2 cellular contexts compared by ENCODE assay signal in the genomic region with DNA sequence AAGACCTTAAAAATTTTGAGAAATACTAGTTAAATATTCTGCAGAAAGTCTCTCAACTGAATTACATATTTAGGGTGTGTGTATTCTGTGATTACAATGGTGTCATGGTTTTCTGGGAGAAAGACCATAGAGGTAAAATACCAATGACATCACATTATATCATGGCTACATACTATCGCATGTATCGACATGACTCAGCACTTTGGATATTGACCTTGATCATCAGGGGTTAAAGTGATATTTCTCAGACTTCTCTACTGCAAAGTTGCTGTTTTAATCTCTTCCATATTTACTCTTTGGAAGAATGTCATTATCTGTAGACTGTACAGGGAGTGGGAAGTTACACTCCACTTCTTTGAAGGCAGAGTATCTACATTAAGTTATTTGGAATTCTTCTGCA.
TF ChIP-seq lines count a peak whose summit lies in the region.

No MANE protein-coding gene starts in this region.

TF ChIP-seq in HepG2, 621 proteins besides CTCF, POLR2A, EP300 and RAD21 (continued from another document):
- TF ChIP-seq, protein P1, sequence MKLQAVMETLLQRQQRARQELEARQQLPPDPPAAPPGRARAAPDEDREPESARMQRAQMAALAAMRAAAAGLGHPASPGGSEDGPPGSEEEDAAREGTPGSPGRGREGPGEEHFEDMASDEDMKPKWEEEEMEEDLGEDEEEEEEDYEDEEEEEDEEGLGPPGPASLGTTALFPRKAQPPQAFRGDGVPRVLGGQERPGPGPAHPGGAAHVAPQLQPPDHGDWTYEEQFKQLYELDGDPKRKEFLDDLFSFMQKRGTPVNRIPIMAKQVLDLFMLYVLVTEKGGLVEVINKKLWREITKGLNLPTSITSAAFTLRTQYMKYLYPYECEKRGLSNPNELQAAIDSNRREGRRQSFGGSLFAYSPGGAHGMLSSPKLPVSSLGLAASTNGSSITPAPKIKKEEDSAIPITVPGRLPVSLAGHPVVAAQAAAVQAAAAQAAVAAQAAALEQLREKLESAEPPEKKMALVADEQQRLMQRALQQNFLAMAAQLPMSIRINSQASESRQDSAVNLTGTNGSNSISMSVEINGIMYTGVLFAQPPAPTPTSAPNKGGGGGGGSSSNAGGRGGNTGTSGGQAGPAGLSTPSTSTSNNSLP (IDR thresholded peaks at IDR 0.05; ENCODE audit: low read depth, low read length): no peak
- TF ChIP-seq SP2 (CRISPR knock-in tag; IDR thresholded peaks at IDR 0.05): no peak

TF ChIP-seq in GM23338, 12 proteins besides CTCF, POLR2A, EP300 and RAD21 (continued from another document):
- TF ChIP-seq, protein P2, sequence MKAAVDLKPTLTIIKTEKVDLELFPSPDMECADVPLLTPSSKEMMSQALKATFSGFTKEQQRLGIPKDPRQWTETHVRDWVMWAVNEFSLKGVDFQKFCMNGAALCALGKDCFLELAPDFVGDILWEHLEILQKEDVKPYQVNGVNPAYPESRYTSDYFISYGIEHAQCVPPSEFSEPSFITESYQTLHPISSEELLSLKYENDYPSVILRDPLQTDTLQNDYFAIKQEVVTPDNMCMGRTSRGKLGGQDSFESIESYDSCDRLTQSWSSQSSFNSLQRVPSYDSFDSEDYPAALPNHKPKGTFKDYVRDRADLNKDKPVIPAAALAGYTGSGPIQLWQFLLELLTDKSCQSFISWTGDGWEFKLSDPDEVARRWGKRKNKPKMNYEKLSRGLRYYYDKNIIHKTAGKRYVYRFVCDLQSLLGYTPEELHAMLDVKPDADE (IDR thresholded peaks at IDR 0.05): no peak
- no peak for TF ChIP-seq EZH2phosphoT487 (IDR thresholded peaks at IDR 0.05; ENCODE audit: unreplicated experiment)
- no peak for TF ChIP-seq JUNB (IDR thresholded peaks at IDR 0.05; ENCODE audit: unreplicated experiment)
TF ChIP-seq in GM23338: peak in this region for 0.
